In genomic region chr4:8303485-8304281, GRCh38 we compare ENCODE assay signal across 1 cellular context.
TF ChIP-seq lines count a peak whose summit lies in the region.

No MANE protein-coding gene starts in this region.

TF ChIP-seq in K562, 482 proteins besides CTCF, POLR2A, EP300 and RAD21 (continued from another document and continues in another):
- TF ChIP-seq ARID3A (IDR thresholded peaks at IDR 0.05; ENCODE audit: borderline replicate concordance, low read depth, low read length) (peak; percentile 91; the same call in 1 of the 2 replicates), VEZF1 (CRISPR knock-in tag; IDR thresholded peaks at IDR 0.05) (peak; percentile 59), KLF1 (tag; IDR thresholded peaks at IDR 0.05) (no peak), CEBPB (tag; IDR thresholded peaks at IDR 0.05) (no peak), NR3C1 (CRISPR knock-in tag; IDR thresholded peaks at IDR 0.05) (no peak), POLR2AphosphoS5 (IDR thresholded peaks at IDR 0.05; ENCODE audit: control insufficient read depth, insufficient read depth, low read depth, low read length) (peak; percentile 63; the same call in 1 of the 2 replicates), HNRNPL (IDR thresholded peaks at IDR 0.05; ENCODE audit: low read depth, low read length) (no peak), ZFPM2 (CRISPR knock-in tag; IDR thresholded peaks at IDR 0.05) (no peak), POLR2B (IDR thresholded peaks at IDR 0.05; ENCODE audit: low read depth, partially characterized antibody) (peak; percentile 26), HMG20B (CRISPR knock-in tag; IDR thresholded peaks at IDR 0.05) (no peak), ARNT (IDR thresholded peaks at IDR 0.05) (peak; percentile 99 to 100), ZNF124 (CRISPR knock-in tag; IDR thresholded peaks at IDR 0.05) (no peak), MIER1 (IDR thresholded peaks at IDR 0.05; ENCODE audit: low read depth) (peak; percentile 85), ZNF140 (CRISPR knock-in tag; IDR thresholded peaks at IDR 0.05) (peak; percentile 25; the same call in 1 of the 2 replicates), ZBTB40 (IDR thresholded peaks at IDR 0.05) (peak; percentile 64), ZBTB40 (CRISPR knock-in tag; IDR thresholded peaks at IDR 0.05) (no peak), NCOA6 (IDR thresholded peaks at IDR 0.05) (no peak), NR0B1 (IDR thresholded peaks at IDR 0.05; ENCODE audit: partially characterized antibody) (no peak), CREB3 (tag; conservative IDR thresholded peaks at IDR 0.05; ENCODE audit: low read depth) (peak; percentile 64), ZNF407 (IDR thresholded peaks at IDR 0.05; ENCODE audit: low read depth) (peak; percentile 64; the same call in 1 of the 2 replicates), NCOA2 (IDR thresholded peaks at IDR 0.05; ENCODE audit: partially characterized antibody in 2 of 2) (peak in 1 of 2 experiments; percentile 94), USF2 (CRISPR knock-in tag; IDR thresholded peaks at IDR 0.05) (no peak)
- TF ChIP-seq, protein P1, sequence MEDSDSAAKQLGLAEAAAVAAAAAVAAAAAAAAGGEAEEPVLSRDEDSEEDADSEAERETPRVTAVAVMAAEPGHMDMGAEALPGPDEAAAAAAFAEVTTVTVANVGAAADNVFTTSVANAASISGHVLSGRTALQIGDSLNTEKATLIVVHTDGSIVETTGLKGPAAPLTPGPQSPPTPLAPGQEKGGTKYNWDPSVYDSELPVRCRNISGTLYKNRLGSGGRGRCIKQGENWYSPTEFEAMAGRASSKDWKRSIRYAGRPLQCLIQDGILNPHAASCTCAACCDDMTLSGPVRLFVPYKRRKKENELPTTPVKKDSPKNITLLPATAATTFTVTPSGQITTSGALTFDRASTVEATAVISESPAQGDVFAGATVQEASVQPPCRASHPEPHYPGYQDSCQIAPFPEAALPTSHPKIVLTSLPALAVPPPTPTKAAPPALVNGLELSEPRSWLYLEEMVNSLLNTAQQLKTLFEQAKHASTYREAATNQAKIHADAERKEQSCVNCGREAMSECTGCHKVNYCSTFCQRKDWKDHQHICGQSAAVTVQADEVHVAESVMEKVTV (CRISPR knock-in tag; IDR thresholded peaks at IDR 0.05), result no peak
- TF ChIP-seq, protein P2, sequence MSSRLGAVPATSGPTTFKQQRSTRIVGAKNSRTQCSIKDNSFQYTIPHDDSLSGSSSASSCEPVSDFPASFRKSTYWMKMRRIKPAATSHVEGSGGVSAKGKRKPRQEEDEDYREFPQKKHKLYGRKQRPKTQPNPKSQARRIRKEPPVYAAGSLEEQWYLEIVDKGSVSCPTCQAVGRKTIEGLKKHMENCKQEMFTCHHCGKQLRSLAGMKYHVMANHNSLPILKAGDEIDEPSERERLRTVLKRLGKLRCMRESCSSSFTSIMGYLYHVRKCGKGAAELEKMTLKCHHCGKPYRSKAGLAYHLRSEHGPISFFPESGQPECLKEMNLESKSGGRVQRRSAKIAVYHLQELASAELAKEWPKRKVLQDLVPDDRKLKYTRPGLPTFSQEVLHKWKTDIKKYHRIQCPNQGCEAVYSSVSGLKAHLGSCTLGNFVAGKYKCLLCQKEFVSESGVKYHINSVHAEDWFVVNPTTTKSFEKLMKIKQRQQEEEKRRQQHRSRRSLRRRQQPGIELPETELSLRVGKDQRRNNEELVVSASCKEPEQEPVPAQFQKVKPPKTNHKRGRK (tag; IDR thresholded peaks at IDR 0.05), result no peak
